ENCODE assay signal across 23 cellular contexts in the genomic region with DNA sequence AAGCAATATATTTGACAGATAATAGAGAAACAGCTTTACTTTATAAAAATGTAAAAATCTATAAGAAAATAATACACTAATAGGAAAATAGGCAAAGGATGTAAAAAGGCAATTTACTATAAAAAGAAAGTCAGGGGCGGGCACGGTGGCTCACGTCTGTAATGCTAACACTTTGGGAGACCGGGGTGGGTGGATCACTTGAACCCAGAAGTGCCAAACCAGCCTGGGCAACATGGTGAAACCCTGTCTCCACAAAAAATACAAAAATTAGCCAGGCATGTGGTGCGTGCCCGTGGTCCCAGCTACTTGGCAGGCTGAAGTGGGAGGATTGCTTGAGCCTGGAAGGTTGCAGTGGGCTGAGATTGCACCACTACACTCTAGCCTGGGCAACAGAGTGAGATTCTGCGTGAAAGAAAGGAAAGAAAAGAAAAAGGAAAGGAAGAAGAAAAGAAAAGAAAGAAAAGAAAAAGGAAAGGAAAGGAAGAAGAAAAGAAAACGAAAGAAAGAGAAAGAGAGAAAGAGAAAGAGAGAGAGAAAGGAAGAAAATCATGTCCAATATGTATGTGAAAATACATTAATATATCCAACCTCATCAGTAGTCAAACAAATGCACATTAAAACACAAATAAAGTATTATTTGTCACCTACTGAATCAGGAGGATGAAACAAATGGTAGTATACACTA.
"Had no signal": no experiment of that assay in that cellular context is flagged by ENCODE, and none has a peak within 500 bp of the region (broad histone marks: within the 10 kb centered on the region; RNA-seq: fewer than 3 reads in every experiment).

No MANE protein-coding gene starts in this region.

- H3K36me3 ChIP-seq: left ventricle myocardium inferior, ovary, prostate gland, tibial nerve, vagina had no signal

- H3K9me3 ChIP-seq: left ventricle myocardium inferior, ovary, prostate gland, tibial nerve, vagina had no signal

- H3K9me3 Mint-ChIP-seq: activated CD4-positive, alpha-beta T cell treated with anti-CD3 and anti-CD28 coated beads, Interleukin-2, amount 10 ng/mL, durations not matched to agents 7 days and 5 days; activated CD8-positive, alpha-beta T cell treated with anti-CD3 and anti-CD28 coated beads for 36 hours; activated naive CD4-positive, alpha-beta T cell treated with anti-CD3 and anti-CD28 coated beads, Interleukin-2, amount 10 ng/mL, durations not matched to agents 7 days and 5 days; activated T-cell treated with anti-CD3 and anti-CD28 coated beads, Interleukin-2, amount 50 U/mL, for 4 hours; dendritic cell treated with granulocyte-macrophage colony-stimulating factor and Interleukin-4, amounts not matched to agents 40 ng/mL and 50 ng/mL, for 4 days; mesothelial cell of epicardium; naive thymus-derived CD8-positive, alpha-beta T cell; stimulated activated naive CD8-positive, alpha-beta T cell treated with anti-CD3 and anti-CD28 coated beads, Interleukin-15, Interleukin-2, amounts not matched to agents 100 ng/mL and 50 ng/mL, for 24 hours had no signal

- H3K4me1 Mint-ChIP-seq: activated CD4-positive, alpha-beta T cell treated with anti-CD3 and anti-CD28 coated beads, Interleukin-2, amount 10 ng/mL, durations not matched to agents 7 days and 5 days; activated naive CD4-positive, alpha-beta T cell treated with anti-CD3 and anti-CD28 coated beads, Interleukin-2, amount 10 ng/mL, durations not matched to agents 7 days and 5 days had no signal

- ATAC-seq: activated CD8-positive, alpha-beta T cell treated with anti-CD3 and anti-CD28 coated beads for 36 hours; activated T-cell treated with anti-CD3 and anti-CD28 coated beads, Interleukin-2, amount 50 U/mL, for 4 hours; esophagus mucosa; naive thymus-derived CD8-positive, alpha-beta T cell had no signal

- H3K27ac Mint-ChIP-seq: activated CD4-positive, alpha-beta T cell treated with anti-CD3 and anti-CD28 coated beads, Interleukin-2, amount 10 ng/mL, durations not matched to agents 7 days and 5 days; activated CD8-positive, alpha-beta T cell treated with anti-CD3 and anti-CD28 coated beads for 36 hours; activated naive CD4-positive, alpha-beta T cell treated with anti-CD3 and anti-CD28 coated beads, Interleukin-2, amount 10 ng/mL, durations not matched to agents 7 days and 5 days; dendritic cell treated with granulocyte-macrophage colony-stimulating factor and Interleukin-4, amounts not matched to agents 40 ng/mL and 50 ng/mL, for 4 days; mesothelial cell of epicardium; stimulated activated naive CD8-positive, alpha-beta T cell treated with anti-CD3 and anti-CD28 coated beads, Interleukin-15, Interleukin-2, amounts not matched to agents 100 ng/mL and 50 ng/mL, for 24 hours had no signal

- H3K4me1 ChIP-seq: left ventricle myocardium inferior, prostate gland, tibial nerve, vagina had no signal

- H3K27me3 Mint-ChIP-seq: activated CD4-positive, alpha-beta T cell treated with anti-CD3 and anti-CD28 coated beads, Interleukin-2, amount 10 ng/mL, durations not matched to agents 7 days and 5 days; activated CD8-positive, alpha-beta T cell treated with anti-CD3 and anti-CD28 coated beads for 36 hours; naive thymus-derived CD8-positive, alpha-beta T cell; stimulated activated naive CD8-positive, alpha-beta T cell treated with anti-CD3 and anti-CD28 coated beads, Interleukin-15, Interleukin-2, amounts not matched to agents 100 ng/mL and 50 ng/mL, for 24 hours had no signal

- DNase-seq: activated CD4-positive, alpha-beta T cell treated with anti-CD3 and anti-CD28 coated beads, Interleukin-2, amount 10 ng/mL, durations not matched to agents 7 days and 5 days; activated CD4-positive, CD25-positive, alpha-beta regulatory T cell treated with anti-CD3 and anti-CD28 coated beads, Interleukin-2, amount 50 U/mL, for 72 hours; activated CD8-positive, alpha-beta T cell treated with anti-CD3 and anti-CD28 coated beads for 36 hours; activated naive CD4-positive, alpha-beta T cell treated with anti-CD3 and anti-CD28 coated beads, Interleukin-2, amount 10 ng/mL, durations not matched to agents 7 days and 5 days; activated T-cell treated with anti-CD3 and anti-CD28 coated beads, Interleukin-2, amount 50 U/mL, for 4 hours; amygdala; effector memory CD4-positive, alpha-beta T cell; hippocampal formation; left ventricle myocardium inferior; mammary epithelial cell; naive thymus-derived CD8-positive, alpha-beta T cell; ovary; stimulated activated CD4-positive, alpha-beta T cell treated with anti-CD3 and anti-CD28 coated beads, Interleukin-12 subunit alpha, Interleukin-12 subunit beta, amount 100 ng/mL, for 4 hours; stimulated activated CD4-positive, alpha-beta T cell treated with anti-CD3 and anti-CD28 coated beads, Interleukin-4, amount 100 ng/mL, for 4 hours; SW 1271 had no signal

- H3K36me3 Mint-ChIP-seq: activated naive CD4-positive, alpha-beta T cell treated with anti-CD3 and anti-CD28 coated beads, Interleukin-2, amount 10 ng/mL, durations not matched to agents 7 days and 5 days; mesothelial cell of epicardium had no signal

- H3K27me3 ChIP-seq: ovary, tibial nerve, vagina had no signal

- H3K4me3 ChIP-seq: left ventricle myocardium inferior, ovary, prostate gland, tibial nerve, vagina had no signal

- H3K4me3 Mint-ChIP-seq: activated CD4-positive, alpha-beta T cell treated with anti-CD3 and anti-CD28 coated beads, Interleukin-2, amount 10 ng/mL, durations not matched to agents 7 days and 5 days; activated CD8-positive, alpha-beta T cell treated with anti-CD3 and anti-CD28 coated beads for 36 hours; activated naive CD4-positive, alpha-beta T cell treated with anti-CD3 and anti-CD28 coated beads, Interleukin-2, amount 10 ng/mL, durations not matched to agents 7 days and 5 days; activated T-cell treated with anti-CD3 and anti-CD28 coated beads, Interleukin-2, amount 50 U/mL, for 4 hours; dendritic cell treated with granulocyte-macrophage colony-stimulating factor and Interleukin-4, amounts not matched to agents 40 ng/mL and 50 ng/mL, for 4 days; mesothelial cell of epicardium; naive thymus-derived CD8-positive, alpha-beta T cell; stimulated activated naive CD8-positive, alpha-beta T cell treated with anti-CD3 and anti-CD28 coated beads, Interleukin-15, Interleukin-2, amounts not matched to agents 100 ng/mL and 50 ng/mL, for 24 hours had no signal

- H3K27ac ChIP-seq: left ventricle myocardium inferior, ovary, prostate gland, tibial nerve, vagina, VCaP had no signal
